8 cellular contexts compared by ENCODE assay signal in the genomic region with DNA sequence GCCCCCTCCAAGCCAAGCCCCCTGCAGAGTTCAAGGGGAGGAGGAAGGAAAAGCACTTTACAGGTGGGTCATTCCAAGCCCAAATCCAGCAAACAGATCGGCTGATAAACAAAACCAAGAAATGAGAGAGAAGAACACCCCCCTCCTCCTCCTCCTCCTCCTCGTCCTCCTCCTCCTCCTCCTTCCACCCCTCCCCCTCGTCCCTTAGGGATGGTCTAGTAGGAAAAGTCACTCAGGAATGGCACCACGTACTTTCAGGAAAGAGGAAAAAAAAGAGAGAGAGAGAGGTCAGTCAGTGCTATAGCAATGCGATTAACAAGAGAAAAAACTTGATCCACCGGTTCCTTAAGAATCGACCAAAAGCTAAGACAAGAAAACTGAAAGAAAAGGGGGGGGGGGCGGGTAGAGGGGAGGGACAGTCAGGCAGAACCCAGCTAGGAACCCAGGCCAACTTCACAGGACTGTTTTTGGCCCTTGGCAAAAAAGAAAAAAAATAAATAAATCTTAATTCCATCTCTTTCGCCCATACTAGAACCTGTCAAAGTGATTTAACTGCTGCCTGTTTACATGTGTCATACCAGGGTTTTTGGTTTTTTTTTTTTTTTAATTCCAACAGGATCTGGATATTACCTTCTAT. TPM values are rescaled to one million over a fixed set of nuclear protein-coding genes. Genes with fewer than 3 reads are reported as not detected.
DNase-seq lines count a peak whose midpoint lies in the region; TF ChIP-seq lines count a peak whose summit lies in the region.

No MANE protein-coding gene starts in this region.

- peak; percentile 38 to 52 for DNase-seq in Caco-2
- DNase-seq in LNCaP clone FGC (ENCODE audit: low read depth): no peak
- peak; percentile 35 to 45 for DNase-seq in cardiac fibroblast (ENCODE audit: low read depth in 2 of 2)
- DNase-seq in testis: peak; percentile 37
- no peak for DNase-seq in NCI-H526 treated with DMSO at 0.1 percent for 48 hours (lab: John Stamatoyannopoulos, UW)
- DNase-seq in epidermal melanocyte (ENCODE audit: insufficient read length, low spot score): no peak
- no peak for DNase-seq in NCI-H524 treated with DMSO at 0.1 percent for 48 hours (lab: John Stamatoyannopoulos, UW)

- WGBS in liver: 4% methylated on average over 9 of the region's 9 CpGs
- 1% methylated on average over 9 of the region's 9 CpGs for WGBS in testis, 2 donors

- TF ChIP-seq CTCF in Caco-2 (IDR thresholded peaks at IDR 0.05; ENCODE audit: insufficient read depth in 1 of 2, low read depth in 1 of 2, low read length in 1 of 2, severe bottlenecking in 1 of 2, unreplicated experiment in 1 of 2): no peak
- no peak for TF ChIP-seq CTCF in LNCaP clone FGC (IDR thresholded peaks at IDR 0.05; ENCODE audit: control insufficient read depth, extremely low read depth, insufficient read depth)
- TF ChIP-seq CTCF in cardiac fibroblast (IDR thresholded peaks at IDR 0.05; ENCODE audit: low read depth, low read length): no peak
- no peak for TF ChIP-seq CTCF in liver (IDR thresholded peaks at IDR 0.05; ENCODE audit: low read depth, low read length, missing input control)
- no peak for TF ChIP-seq CTCF in testis (IDR thresholded peaks at IDR 0.05)

- no peaks in the 10 kb centered on the region for H3K9me3 Mint-ChIP-seq in Caco-2 (ENCODE audit: unreplicated experiment)

- H3K9ac ChIP-seq in liver (ENCODE audit: low read depth in 1 of 2, low read length in 2 of 2): peak overlapping the region; percentile 52 to 86

- no peaks in the 10 kb centered on the region for H3K9me3 ChIP-seq in Caco-2
- H3K9me3 ChIP-seq in liver (ENCODE audit: control insufficient read depth in 4 of 4, low read length in 3 of 4): no peaks in the 10 kb centered on the region
- H3K9me3 ChIP-seq in testis: no peaks in the 10 kb centered on the region

- no peaks in the 10 kb centered on the region for H3K27me3 Mint-ChIP-seq in Caco-2 (ENCODE audit: insufficient read depth, unreplicated experiment)

- POLR2A ChIA-PET in Caco-2 (lab: Charles Lee): no interaction called here

- H3K4me3 Mint-ChIP-seq in Caco-2 (ENCODE audit: unreplicated experiment): peak overlapping the region; percentile 97

- no TSS peak for BruUV-seq in Caco-2 (replicated peaks; lab: Mats Ljungman, UMichigan)

- CTCF ChIA-PET in Caco-2 (lab: Charles Lee): interaction anchor here (0.6 to 1.1 kb wide), 2 partner anchors 244 to 374 kb away, joined by 5 to 6 read pairs; no protein-coding TSS in a partner anchor

- no peaks in the 10 kb centered on the region for H3K27me3 ChIP-seq in Caco-2 (replicated peaks; ENCODE audit: control insufficient read depth, insufficient read depth, low read length)
- H3K27me3 ChIP-seq in liver (ENCODE audit: control insufficient read depth in 4 of 4, insufficient read depth in 4 of 4, low read length in 3 of 4): no peaks in the 10 kb centered on the region
- no peaks in the 10 kb centered on the region for H3K27me3 ChIP-seq in testis

- TF ChIP-seq RAD21 in liver (IDR thresholded peaks at IDR 0.05): no peak

- H3K27ac Mint-ChIP-seq in Caco-2 (ENCODE audit: unreplicated experiment): peak overlapping the region; percentile 61

- H3K36me3 Mint-ChIP-seq in Caco-2 (ENCODE audit: insufficient read depth, unreplicated experiment): no peaks in the 10 kb centered on the region

- 0 out of 2 replicates have a peak, but pooled peaks cover 3% of the 10 kb centered on the region for H3K4me1 ChIP-seq in Caco-2
- H3K4me1 ChIP-seq in liver (ENCODE audit: control insufficient read depth in 4 of 4, insufficient read depth in 4 of 4, low read length in 3 of 4): peaks cover 0 to 41% (median 23%) of the 10 kb centered on the region in 4 donors
- no peaks in the 10 kb centered on the region for H3K4me1 ChIP-seq in testis

- H3K4me1 Mint-ChIP-seq in Caco-2 (ENCODE audit: low read depth, unreplicated experiment): peaks cover 19% of the 10 kb centered on the region

- H3K4me3 ChIP-seq in Caco-2 (ENCODE audit: low read depth, low read length): peak overlapping the region; percentile 70
- H3K4me3 ChIP-seq in LNCaP clone FGC (ENCODE audit: low read depth, low read length): peak overlapping the region; percentile 63
- H3K4me3 ChIP-seq in cardiac fibroblast (replicated peaks in 1 of 2; ENCODE audit: low read depth in 2 of 2, low read length in 2 of 2): peak overlapping the region; percentile 56 to 77
- peak overlapping the region; percentile 30 to 84 (median 78) for H3K4me3 ChIP-seq in liver (ENCODE audit: low read depth in 1 of 3, low read length in 3 of 3)
- peak overlapping the region; percentile 58 to 71 for H3K4me3 ChIP-seq in testis

- H3K27ac ChIP-seq in liver (ENCODE audit: low read depth in 1 of 2, low read length in 2 of 2) (peak overlapping the region in 1 of 2 donors; percentile 96), testis (peak overlapping the region; percentile 73 to 82)

- no peaks in the 10 kb centered on the region for H3K36me3 ChIP-seq in Caco-2 (ENCODE audit: control insufficient read depth, insufficient read depth, low read length)
- H3K36me3 ChIP-seq in liver (ENCODE audit: control insufficient read depth in 4 of 4, insufficient read depth in 3 of 4, low read depth in 1 of 4, low read length in 3 of 4): no peaks in the 10 kb centered on the region
- no peaks in the 10 kb centered on the region for H3K36me3 ChIP-seq in testis (ENCODE audit: low read depth, missing control alignments)

- intact Hi-C loops in Caco-2 (cut with micrococcal nuclease; ENCODE audit: unreplicated experiment) (loop anchor here (5.0 kb wide), 1 partner anchor 173 kb away; no protein-coding TSS in a partner anchor), testis (cut with DNase I; ENCODE audit: low total_unique reads) (loop anchor here (10.0 kb wide), 1 partner anchor 376 kb away; no protein-coding TSS in a partner anchor)

- TF ChIP-seq POLR2A in testis (IDR thresholded peaks at IDR 0.05): no peak

TF ChIP-seq in liver, 16 proteins besides CTCF, POLR2A, EP300 and RAD21:
- TF ChIP-seq YY1 (IDR thresholded peaks at IDR 0.05) (no peak), JUND (IDR thresholded peaks at IDR 0.05) (no peak), TAF1 (conservative IDR thresholded peaks at IDR 0.05) (no peak), HNF4A (conservative IDR thresholded peaks at IDR 0.05) (no peak), EGR1 (IDR thresholded peaks at IDR 0.05; ENCODE audit: low read depth in 2 of 2) (no peak), NR2F2 (IDR thresholded peaks at IDR 0.05) (no peak), HNF4G (IDR thresholded peaks at IDR 0.05) (no peak)
- TF ChIP-seq, protein P1, sequence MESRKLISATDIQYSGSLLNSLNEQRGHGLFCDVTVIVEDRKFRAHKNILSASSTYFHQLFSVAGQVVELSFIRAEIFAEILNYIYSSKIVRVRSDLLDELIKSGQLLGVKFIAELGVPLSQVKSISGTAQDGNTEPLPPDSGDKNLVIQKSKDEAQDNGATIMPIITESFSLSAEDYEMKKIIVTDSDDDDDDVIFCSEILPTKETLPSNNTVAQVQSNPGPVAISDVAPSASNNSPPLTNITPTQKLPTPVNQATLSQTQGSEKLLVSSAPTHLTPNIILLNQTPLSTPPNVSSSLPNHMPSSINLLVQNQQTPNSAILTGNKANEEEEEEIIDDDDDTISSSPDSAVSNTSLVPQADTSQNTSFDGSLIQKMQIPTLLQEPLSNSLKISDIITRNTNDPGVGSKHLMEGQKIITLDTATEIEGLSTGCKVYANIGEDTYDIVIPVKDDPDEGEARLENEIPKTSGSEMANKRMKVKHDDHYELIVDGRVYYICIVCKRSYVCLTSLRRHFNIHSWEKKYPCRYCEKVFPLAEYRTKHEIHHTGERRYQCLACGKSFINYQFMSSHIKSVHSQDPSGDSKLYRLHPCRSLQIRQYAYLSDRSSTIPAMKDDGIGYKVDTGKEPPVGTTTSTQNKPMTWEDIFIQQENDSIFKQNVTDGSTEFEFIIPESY (IDR thresholded peaks at IDR 0.05): no peak
- TF ChIP-seq, protein P2, sequence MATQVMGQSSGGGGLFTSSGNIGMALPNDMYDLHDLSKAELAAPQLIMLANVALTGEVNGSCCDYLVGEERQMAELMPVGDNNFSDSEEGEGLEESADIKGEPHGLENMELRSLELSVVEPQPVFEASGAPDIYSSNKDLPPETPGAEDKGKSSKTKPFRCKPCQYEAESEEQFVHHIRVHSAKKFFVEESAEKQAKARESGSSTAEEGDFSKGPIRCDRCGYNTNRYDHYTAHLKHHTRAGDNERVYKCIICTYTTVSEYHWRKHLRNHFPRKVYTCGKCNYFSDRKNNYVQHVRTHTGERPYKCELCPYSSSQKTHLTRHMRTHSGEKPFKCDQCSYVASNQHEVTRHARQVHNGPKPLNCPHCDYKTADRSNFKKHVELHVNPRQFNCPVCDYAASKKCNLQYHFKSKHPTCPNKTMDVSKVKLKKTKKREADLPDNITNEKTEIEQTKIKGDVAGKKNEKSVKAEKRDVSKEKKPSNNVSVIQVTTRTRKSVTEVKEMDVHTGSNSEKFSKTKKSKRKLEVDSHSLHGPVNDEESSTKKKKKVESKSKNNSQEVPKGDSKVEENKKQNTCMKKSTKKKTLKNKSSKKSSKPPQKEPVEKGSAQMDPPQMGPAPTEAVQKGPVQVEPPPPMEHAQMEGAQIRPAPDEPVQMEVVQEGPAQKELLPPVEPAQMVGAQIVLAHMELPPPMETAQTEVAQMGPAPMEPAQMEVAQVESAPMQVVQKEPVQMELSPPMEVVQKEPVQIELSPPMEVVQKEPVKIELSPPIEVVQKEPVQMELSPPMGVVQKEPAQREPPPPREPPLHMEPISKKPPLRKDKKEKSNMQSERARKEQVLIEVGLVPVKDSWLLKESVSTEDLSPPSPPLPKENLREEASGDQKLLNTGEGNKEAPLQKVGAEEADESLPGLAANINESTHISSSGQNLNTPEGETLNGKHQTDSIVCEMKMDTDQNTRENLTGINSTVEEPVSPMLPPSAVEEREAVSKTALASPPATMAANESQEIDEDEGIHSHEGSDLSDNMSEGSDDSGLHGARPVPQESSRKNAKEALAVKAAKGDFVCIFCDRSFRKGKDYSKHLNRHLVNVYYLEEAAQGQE (IDR thresholded peaks at IDR 0.05): no peak
TF ChIP-seq in liver: peak in this region for 0.

RNA-seq across cellular contexts. Expression of a gene that starts 1.0 kb away (rescaled TPM):
- total RNA-seq in Caco-2 (2022): 13.3 and 14.2 TPM in 2 replicates
- 1 to 10 TPM; 3.9 to 4.7 TPM for total RNA-seq in liver
- 1 to 10 TPM in 1 of 2 donors, under 1 TPM in 1; 0.35 to 1.1 TPM for polyA plus RNA-seq in liver
- 10 to 100 TPM in 1 of 2 donors, 1 to 10 TPM in 1; 9.1 to 11.4 TPM for total RNA-seq in testis
- 3.0 TPM for polyA plus RNA-seq in testis (ENCODE audit: insufficient read depth, low read depth, low replicate concordance)

Comparison
In these comparisons a context has a peak if more than half of its experiments do, and no peak if none do; other contexts are left out.
1. DNase-seq: peak in Caco-2 (2 of 2), cardiac fibroblast (2 of 2) and testis (single experiment); none in LNCaP clone FGC (single experiment), NCI-H526 treated with DMSO at 0.1 percent for 48 hours (single experiment), epidermal melanocyte (single experiment) and NCI-H524 treated with DMSO at 0.1 percent for 48 hours (single experiment).
2. Peak in every context shown above with its lines, with median percentiles within 50 percentile points of each other: H3K4me3 ChIP-seq.